ENCODE assay signal across 14 cellular contexts in genomic region chr17:39627170-39627716, GRCh38. TPM values are rescaled to one million over a fixed set of nuclear protein-coding genes. Genes with fewer than 3 reads are reported as not detected.
DNase-seq lines count a peak whose midpoint lies in the region; ATAC-seq, FAIRE-seq and TF ChIP-seq lines count a peak whose summit lies in the region.
"Had no signal": no experiment of that assay in that cellular context is flagged by ENCODE, and none has a peak within 500 bp of the region (broad histone marks: within the 10 kb centered on the region; RNA-seq: fewer than 3 reads in every experiment).

No MANE protein-coding gene starts in this region.

- no peak for ATAC-seq in body of pancreas

- H3K4me2 ChIP-seq in keratinocyte (ENCODE audit: control insufficient read depth, extremely low read depth, insufficient read depth, low read depth, low read length), result peak overlapping the region; percentile 87
- H3K4me2 ChIP-seq: PC-9 had no signal

- WGBS in body of pancreas, 2 donors, result 11 to 17% methylated on average over 9 to 42 of the region's 60 CpGs

- intact Hi-C loops in body of pancreas (cut with DNase I), result no loop called here

- TF ChIP-seq POLR2A in body of pancreas (IDR thresholded peaks at IDR 0.05), result no peak

- H3K27ac ChIP-seq in body of pancreas, result peak overlapping the region; percentile 58 to 87 (median 78)
- no peak overlapping the region for H3K27ac ChIP-seq in keratinocyte (ENCODE audit: control insufficient read depth, insufficient read depth, low read length)
- no peak overlapping the region for H3K27ac ChIP-seq in skeletal muscle tissue (ENCODE audit: low read depth, low read length)
- H3K27ac ChIP-seq: PC-9 had no signal

- peaks cover 73% of the 10 kb centered on the region for H3K4me1 ChIP-seq in body of pancreas
- H3K4me1 ChIP-seq in keratinocyte (ENCODE audit: control insufficient read depth, extremely low read depth, insufficient read depth, low read length), result peaks cover 42% of the 10 kb centered on the region
- peaks cover 7 to 11% (median 8%) of the 10 kb centered on the region in 3 donors for H3K4me1 ChIP-seq in skeletal muscle tissue (ENCODE audit: control insufficient read depth in 3 of 3, insufficient read depth in 3 of 3, low read length in 3 of 3)

- DNase-seq in H7 (peak; percentile 82), body of pancreas (no peak), keratinocyte (ENCODE audit: low read depth, low spot score) (no peak), Kasumi-1 (lab: John Stamatoyannopoulos, UW) (no peak), CD1c-positive myeloid dendritic cell (ENCODE audit: extremely low spot score) (no peak), SIG-M5 treated with dmso at 0.1 percent for 504 hours (lab: John Stamatoyannopoulos, UW; ENCODE audit: unreplicated experiment) (no peak), A172 (ENCODE audit: low spot score) (no peak)
- DNase-seq: activated CD4-positive, alpha-beta T cell treated with anti-CD3 and anti-CD28 coated beads for 1 hour; activated naive CD4-positive, alpha-beta T cell; erythroblast; PC-9; stimulated activated CD4-positive, alpha-beta T cell treated with anti-CD3 and anti-CD28 coated beads, Interleukin-4, amount 100 ng/mL, for 1 hour had no signal

- TF ChIP-seq CTCF in body of pancreas (IDR thresholded peaks at IDR 0.05) (no peak), keratinocyte (optimal IDR thresholded peaks at IDR 0.05 in 1 of 3, IDR thresholded peaks at IDR 0.05 in 1 of 3, conservative IDR thresholded peaks at IDR 0.05 in 1 of 3; ENCODE audit: extremely low read depth in 1 of 3, insufficient read depth in 2 of 3, low read length in 3 of 3) (no peak)

- H3K4me3 ChIP-seq in H7 (ENCODE audit: insufficient read depth, low read depth, low read length), result peak overlapping the region; percentile 69
- peak overlapping the region; percentile 2 to 18 for H3K4me3 ChIP-seq in body of pancreas
- H3K4me3 ChIP-seq in keratinocyte (ENCODE audit: control insufficient read depth in 2 of 3, extremely low read depth in 1 of 3, insufficient read depth in 2 of 3, low read depth in 1 of 3, low read length in 3 of 3), result peak overlapping the region in 2 of 3 experiments; percentile 57 to 61
- peak overlapping the region in 2 of 3 donors; percentile 32 to 41 for H3K4me3 ChIP-seq in skeletal muscle tissue (ENCODE audit: low read length in 3 of 3)
- H3K4me3 ChIP-seq: PC-9 had no signal

- FAIRE-seq in keratinocyte (lab: Jason Lieb, UNC), result no peak

- dilution Hi-C loops in keratinocyte (cut with MboI; ENCODE audit: extremely low pct_ligation_motif_present, low sequenced_read_pairs), result no loop called here

- peaks cover 2% of the 10 kb centered on the region for H4K20me1 ChIP-seq in keratinocyte (ENCODE audit: control insufficient read depth, extremely low read depth, insufficient read depth, low read length)

- H3K36me3 ChIP-seq in H7 (replicated peaks; ENCODE audit: control insufficient read depth, insufficient read depth, low read length) (no peaks in the 10 kb centered on the region), body of pancreas (replicated peaks in 1 of 2; ENCODE audit: insufficient read depth in 1 of 2, low read depth in 2 of 2) (no peaks in the 10 kb centered on the region), keratinocyte (ENCODE audit: control insufficient read depth in 2 of 2, extremely low read depth in 1 of 2, insufficient read depth in 2 of 2, low read length in 2 of 2) (no peaks in the 10 kb centered on the region), skeletal muscle tissue (ENCODE audit: control insufficient read depth in 3 of 3, insufficient read depth in 3 of 3, low read length in 3 of 3) (no peaks in the 10 kb centered on the region)

- H3K9ac ChIP-seq in keratinocyte (ENCODE audit: control insufficient read depth, extremely low read depth, insufficient read depth, low read length) (peak overlapping the region; percentile 37), skeletal muscle tissue (ENCODE audit: low read depth in 1 of 3, low read length in 3 of 3) (peak overlapping the region in 1 of 3 donors; percentile 8)

- H3K27me3 ChIP-seq in H7 (ENCODE audit: control insufficient read depth, insufficient read depth, low read length), result peaks cover 49% of the 10 kb centered on the region
- peaks cover 0 to 11% of the 10 kb centered on the region in 2 donors for H3K27me3 ChIP-seq in body of pancreas
- peaks cover 39% of the 10 kb centered on the region for H3K27me3 ChIP-seq in keratinocyte (ENCODE audit: control insufficient read depth, extremely low read depth, insufficient read depth, low read length)
- peaks cover 35 to 74% (median 69%) of the 10 kb centered on the region in 3 donors for H3K27me3 ChIP-seq in skeletal muscle tissue (ENCODE audit: control insufficient read depth in 3 of 3, insufficient read depth in 3 of 3, low read length in 3 of 3)

- peak overlapping the region; percentile 81 for H2AFZ ChIP-seq in keratinocyte (ENCODE audit: control insufficient read depth, low read length)
- H2AFZ ChIP-seq: PC-9 had no signal

- no peaks in the 10 kb centered on the region for H3K79me2 ChIP-seq in keratinocyte (ENCODE audit: control insufficient read depth, insufficient read depth, low read length)

- no peaks in the 10 kb centered on the region for H3K9me1 ChIP-seq in keratinocyte (ENCODE audit: control insufficient read depth, extremely low read depth, insufficient read depth, low read length)

- H3K9me3 ChIP-seq in body of pancreas (no peaks in the 10 kb centered on the region), keratinocyte (ENCODE audit: control insufficient read depth, low read depth, low read length) (no peaks in the 10 kb centered on the region), skeletal muscle tissue (ENCODE audit: control insufficient read depth in 3 of 3, low read length in 3 of 3) (no peaks in the 10 kb centered on the region)

RNA-seq across cellular contexts. Expression of gene PPP1R1B, which starts 0.5 kb away (rescaled TPM):
- 8.3 and 11.8 TPM in 2 replicates for total RNA-seq in H7 (2014; rRNA removed; shearing (Covaris generic))
- total RNA-seq in body of pancreas (10 to 100 TPM; 38.4 to 75.8 TPM), skeletal muscle tissue (3.1 TPM)
- 0.14 to 0.35 TPM (median 0.18 TPM) in 3 replicates for polyA plus RNA-seq in keratinocyte
- polyA plus RNA-seq in keratinocyte (2011; ENCODE audit: low read depth), result not detected
- 0.19 and 0.27 TPM in 2 replicates for polyA plus RNA-seq in keratinocyte (2011; cell fraction: cytosol; rRNA removed)
- 0.11 and 0.15 TPM in 2 replicates for polyA plus RNA-seq in keratinocyte (2011; cell fraction: nucleus; rRNA removed)
- 0.21 TPM in 1 of 2 replicates, not detected in the other for polyA plus RNA-seq in keratinocyte (2012; ENCODE audit: low replicate concordance)
- polyA minus RNA-seq in keratinocyte, result 0.13 to 0.33 TPM (median 0.19 TPM) in 3 replicates
- polyA minus RNA-seq in keratinocyte (2011; cell fraction: cytosol; rRNA and poly(A)+ RNA removed), result not detected
- not detected in 2 replicates for polyA minus RNA-seq in keratinocyte (2011; cell fraction: nucleus; rRNA and poly(A)+ RNA removed)
- not detected in 2 replicates for total RNA-seq in A172 (2014; rRNA removed; shearing (Covaris generic))
- total RNA-seq: PC-9 had no signal
- polyA plus RNA-seq: liver had no signal

RNA-seq across cellular contexts. Expression of gene STARD3, which starts 9.7 kb away (rescaled TPM):
- 55.6 and 66.3 TPM in 2 replicates for total RNA-seq in H7 (2014; rRNA removed; shearing (Covaris generic))
- total RNA-seq in body of pancreas (10 to 100 TPM; 30.1 to 63.9 TPM), skeletal muscle tissue (11.5 TPM)
- polyA plus RNA-seq in keratinocyte, result 29.0 to 39.6 TPM (median 33.9 TPM) in 3 replicates
- polyA plus RNA-seq in keratinocyte (2011; ENCODE audit: low read depth), result 25.9 TPM
- 25.5 and 26.6 TPM in 2 replicates for polyA plus RNA-seq in keratinocyte (2011; cell fraction: cytosol; rRNA removed)
- polyA plus RNA-seq in keratinocyte (2011; cell fraction: nucleus; rRNA removed), result 57.2 and 70.3 TPM in 2 replicates
- polyA plus RNA-seq in keratinocyte (2012; ENCODE audit: low replicate concordance), result 31.2 and 36.8 TPM in 2 replicates
- polyA minus RNA-seq in keratinocyte, result 32.4 to 42.2 TPM (median 41.6 TPM) in 3 replicates
- polyA minus RNA-seq in keratinocyte (2011; cell fraction: cytosol; rRNA and poly(A)+ RNA removed), result 29.2 TPM
- polyA minus RNA-seq in keratinocyte (2011; cell fraction: nucleus; rRNA and poly(A)+ RNA removed), result 18.5 and 20.1 TPM in 2 replicates
- 35.1 and 42.9 TPM in 2 replicates for total RNA-seq in A172 (2014; rRNA removed; shearing (Covaris generic))

RNA-seq across cellular contexts. Expression of gene NEUROD2, which starts 19.5 kb away (rescaled TPM):
- not detected in 2 replicates for total RNA-seq in H7 (2014; rRNA removed; shearing (Covaris generic))
- total RNA-seq in body of pancreas (not detected), skeletal muscle tissue (not detected)
- polyA plus RNA-seq in keratinocyte, result not detected in 3 replicates
- not detected for polyA plus RNA-seq in keratinocyte (2011; ENCODE audit: low read depth)
- not detected in 2 replicates for polyA plus RNA-seq in keratinocyte (2011; cell fraction: cytosol; rRNA removed)
- polyA plus RNA-seq in keratinocyte (2011; cell fraction: nucleus; rRNA removed), result not detected in 2 replicates
- polyA plus RNA-seq in keratinocyte (2012; ENCODE audit: low replicate concordance), result 0.04 and 0.07 TPM in 2 replicates
- polyA minus RNA-seq in keratinocyte, result not detected in 3 replicates
- not detected for polyA minus RNA-seq in keratinocyte (2011; cell fraction: cytosol; rRNA and poly(A)+ RNA removed)
- not detected in 2 replicates for polyA minus RNA-seq in keratinocyte (2011; cell fraction: nucleus; rRNA and poly(A)+ RNA removed)
- not detected in 2 replicates for total RNA-seq in A172 (2014; rRNA removed; shearing (Covaris generic))
- total RNA-seq: liver, PC-9 had no signal
- polyA plus RNA-seq: liver had no signal

RNA-seq across cellular contexts. Expression of gene TCAP, which starts 37.9 kb away (rescaled TPM):
- 0.69 and 2.7 TPM in 2 replicates for total RNA-seq in H7 (2014; rRNA removed; shearing (Covaris generic))
- total RNA-seq in body of pancreas (under 1 TPM in 1 of 2 donors, not detected in 1; 0.26 TPM), skeletal muscle tissue (78.8 TPM)
- 0.06 to 0.26 TPM (median 0.20 TPM) in 3 replicates for polyA plus RNA-seq in keratinocyte
- 0.20 TPM for polyA plus RNA-seq in keratinocyte (2011; ENCODE audit: low read depth)
- polyA plus RNA-seq in keratinocyte (2011; cell fraction: cytosol; rRNA removed), result 0.06 and 0.13 TPM in 2 replicates
- 0.70 and 1.1 TPM in 2 replicates for polyA plus RNA-seq in keratinocyte (2011; cell fraction: nucleus; rRNA removed)
- polyA plus RNA-seq in keratinocyte (2012; ENCODE audit: low replicate concordance), result 0.16 and 0.62 TPM in 2 replicates
- 0.36 to 0.79 TPM in 2 of 3 replicates, not detected in the other for polyA minus RNA-seq in keratinocyte
- not detected for polyA minus RNA-seq in keratinocyte (2011; cell fraction: cytosol; rRNA and poly(A)+ RNA removed)
- 0.42 TPM in 1 of 2 replicates, not detected in the other for polyA minus RNA-seq in keratinocyte (2011; cell fraction: nucleus; rRNA and poly(A)+ RNA removed)
- total RNA-seq in A172 (2014; rRNA removed; shearing (Covaris generic)), result 0.19 and 0.26 TPM in 2 replicates

RNA-seq across cellular contexts. Expression of gene PNMT, which starts 41.0 kb away (rescaled TPM):
- total RNA-seq in H7 (2014; rRNA removed; shearing (Covaris generic)), result 2.4 and 4.0 TPM in 2 replicates
- total RNA-seq in body of pancreas (1 to 10 TPM; 1.3 to 2.6 TPM), skeletal muscle tissue (0.52 TPM)
- polyA plus RNA-seq in keratinocyte, result not detected in 3 replicates
- not detected for polyA plus RNA-seq in keratinocyte (2011; ENCODE audit: low read depth)
- not detected in 2 replicates for polyA plus RNA-seq in keratinocyte (2011; cell fraction: cytosol; rRNA removed)
- polyA plus RNA-seq in keratinocyte (2011; cell fraction: nucleus; rRNA removed), result not detected in 2 replicates
- not detected in 2 replicates for polyA plus RNA-seq in keratinocyte (2012; ENCODE audit: low replicate concordance)
- polyA minus RNA-seq in keratinocyte, result not detected in 3 replicates
- not detected for polyA minus RNA-seq in keratinocyte (2011; cell fraction: cytosol; rRNA and poly(A)+ RNA removed)
- not detected in 2 replicates for polyA minus RNA-seq in keratinocyte (2011; cell fraction: nucleus; rRNA and poly(A)+ RNA removed)
- not detected in 2 replicates for total RNA-seq in A172 (2014; rRNA removed; shearing (Covaris generic))

Comparison
In these comparisons a context has a peak if more than half of its experiments do, and no peak if none do; other contexts are left out.
1. H3K4me3 ChIP-seq: peak in every context shown above with its lines; median percentile 69 in H7; 59 in keratinocyte; 36 in skeletal muscle tissue; 10 in body of pancreas.
2. H3K27ac ChIP-seq: peak in body of pancreas (4 of 4); none in keratinocyte (single experiment) and skeletal muscle tissue (single experiment).